In genomic region chr14:85527458-85527857, GRCh38 we compare ENCODE assay signal across 21 cellular contexts. TPM values are rescaled to one million over a fixed set of nuclear protein-coding genes. Genes with fewer than 3 reads are reported as not detected.
DNase-seq lines count a peak whose midpoint lies in the region; ATAC-seq, FAIRE-seq and TF ChIP-seq lines count a peak whose summit lies in the region.
"Had no signal": no experiment of that assay in that cellular context is flagged by ENCODE, and none has a peak within 500 bp of the region (broad histone marks: within the 10 kb centered on the region; RNA-seq: fewer than 3 reads in every experiment).

No MANE protein-coding gene starts in this region.

- H3K9ac ChIP-seq in HepG2 (ENCODE audit: insufficient read depth, low read depth, low read length) = no peak overlapping the region
- H3K9ac ChIP-seq: parathyroid adenoma had no signal

- H3K27me3 Mint-ChIP-seq in stimulated activated naive CD8-positive, alpha-beta T cell treated with anti-CD3 and anti-CD28 coated beads, Interleukin-15, amount 100 ng/mL, for 72 hours = peaks cover 62% of the 10 kb centered on the region
- peaks cover 38% of the 10 kb centered on the region for H3K27me3 Mint-ChIP-seq in activated CD4-positive, alpha-beta memory T cell treated with anti-CD3 and anti-CD28 coated beads, Interleukin-2, amount 10 ng/mL, durations not matched to agents 7 days and 5 days

- peaks cover 23% of the 10 kb centered on the region for H3K4me1 Mint-ChIP-seq in stimulated activated naive CD8-positive, alpha-beta T cell treated with anti-CD3 and anti-CD28 coated beads, Interleukin-15, amount 100 ng/mL, for 72 hours
- peaks cover 5% of the 10 kb centered on the region for H3K4me1 Mint-ChIP-seq in activated CD4-positive, alpha-beta memory T cell treated with anti-CD3 and anti-CD28 coated beads, Interleukin-2, amount 10 ng/mL, durations not matched to agents 7 days and 5 days

- in situ Hi-C loops in HepG2 (cut with HindIII; ENCODE audit: extremely low pct_ligation_motif_present, low pct_unique_long_range_greater_than_20kb) = loop anchor here (10.0 kb wide), 1 partner anchor 113 kb away; no protein-coding TSS in a partner anchor

- no peak overlapping the region for H2AFZ ChIP-seq in HepG2 (ENCODE audit: low read length)
- H2AFZ ChIP-seq: parathyroid adenoma, PC-9 had no signal

- no peak overlapping the region for H3K27ac Mint-ChIP-seq in stimulated activated naive CD8-positive, alpha-beta T cell treated with anti-CD3 and anti-CD28 coated beads, Interleukin-15, amount 100 ng/mL, for 72 hours
- H3K27ac Mint-ChIP-seq in activated CD4-positive, alpha-beta memory T cell treated with anti-CD3 and anti-CD28 coated beads, Interleukin-2, amount 10 ng/mL, durations not matched to agents 7 days and 5 days = no peak overlapping the region
- H3K27ac Mint-ChIP-seq: activated CD4-positive, alpha-beta memory T cell treated with anti-CD3 and anti-CD28 coated beads for 36 hours; CD4-positive, alpha-beta T cell had no signal

- H4K20me1 ChIP-seq in HepG2 (ENCODE audit: insufficient read depth, low read length) = no peaks in the 10 kb centered on the region

- no peak for TF ChIP-seq POLR2A in HepG2 (IDR thresholded peaks at IDR 0.05; ENCODE audit: insufficient read depth in 1 of 2, low read depth in 2 of 2, low read length in 2 of 2)
- TF ChIP-seq POLR2A in right lobe of liver (IDR thresholded peaks at IDR 0.05) = no peak
- no peak for TF ChIP-seq POLR2A in vagina (IDR thresholded peaks at IDR 0.05)

- TF ChIP-seq EP300 in HepG2 (IDR thresholded peaks at IDR 0.05; ENCODE audit: low read depth in 2 of 2, low read length in 2 of 2) (no peak), HepG2 (CRISPR knock-in tag; IDR thresholded peaks at IDR 0.05; ENCODE audit: borderline replicate concordance) (no peak)

- H3K36me3 Mint-ChIP-seq in activated CD4-positive, alpha-beta memory T cell treated with anti-CD3 and anti-CD28 coated beads, Interleukin-2, amount 10 ng/mL, durations not matched to agents 7 days and 5 days (ENCODE audit: low read depth) = peaks cover 9% of the 10 kb centered on the region

- H3K4me3 Mint-ChIP-seq in stimulated activated naive CD8-positive, alpha-beta T cell treated with anti-CD3 and anti-CD28 coated beads, Interleukin-15, amount 100 ng/mL, for 72 hours = no peak overlapping the region
- H3K4me3 Mint-ChIP-seq in activated CD4-positive, alpha-beta memory T cell treated with anti-CD3 and anti-CD28 coated beads, Interleukin-2, amount 10 ng/mL, durations not matched to agents 7 days and 5 days = no peak overlapping the region
- H3K4me3 Mint-ChIP-seq: activated CD4-positive, alpha-beta memory T cell treated with anti-CD3 and anti-CD28 coated beads for 36 hours; CD4-positive, alpha-beta T cell had no signal

- H3K79me2 ChIP-seq in HepG2 (ENCODE audit: insufficient read depth, low read length) = no peaks in the 10 kb centered on the region
- H3K79me2 ChIP-seq: parathyroid adenoma had no signal

- H3K4me2 ChIP-seq in HepG2 (ENCODE audit: low read depth, low read length) = no peak overlapping the region
- H3K4me2 ChIP-seq: PC-9 had no signal

- DNase-seq in HepG2 (ENCODE audit: low spot score) (no peak), right lobe of liver (no peak), dermis microvascular lymphatic vessel endothelial cell (ENCODE audit: low read depth in 2 of 2) (peak; percentile 60 to 79), vagina (ENCODE audit: extremely low spot score in 2 of 2) (no peak)
- DNase-seq in stimulated activated naive CD8-positive, alpha-beta T cell treated with anti-CD3 and anti-CD28 coated beads, Interleukin-15, amount 100 ng/mL, for 72 hours = no peak
- DNase-seq in activated CD4-positive, alpha-beta memory T cell treated with anti-CD3 and anti-CD28 coated beads, Interleukin-2, amount 10 ng/mL, durations not matched to agents 7 days and 5 days = no peak
- DNase-seq: activated CD4-positive, alpha-beta memory T cell treated with anti-CD3 and anti-CD28 coated beads for 36 hours; CD4-positive, alpha-beta T cell; cerebellar nuclear complex; erythroblast; hippocampal formation; mucosa of descending colon; NCI-H526 treated with DMSO at 0.1 percent for 48 hours; PC-9; stimulated activated naive CD4-positive, alpha-beta T cell had no signal

- POLR2A ChIA-PET in HepG2 (lab: Yijun Ruan, JAX) = no interaction called here
- POLR2A ChIA-PET in activated CD4-positive, alpha-beta memory T cell treated with anti-CD3 and anti-CD28 coated beads, Interleukin-2, amount 10 ng/mL, durations not matched to agents 7 days and 5 days (lab: Charles Lee) = no interaction called here

- no peak for FAIRE-seq in HepG2 (lab: Jason Lieb, UNC)
- FAIRE-seq: A204.1, K562, urothelium cell line had no signal

- CTCF ChIA-PET in HepG2 (lab: Yijun Ruan, JAX; ENCODE audit: low intra/inter-chr PET ratio, low total read pairs) = no interaction called here
- CTCF ChIA-PET in activated CD4-positive, alpha-beta memory T cell treated with anti-CD3 and anti-CD28 coated beads, Interleukin-2, amount 10 ng/mL, durations not matched to agents 7 days and 5 days (lab: Charles Lee) = no interaction called here

- H3K27ac ChIP-seq in HepG2 (ENCODE audit: extremely low read length, insufficient read depth, low read length) (no peak overlapping the region), right lobe of liver (no peak overlapping the region), mesodermal cell (ENCODE audit: low read depth, low read length, severe bottlenecking) (peak overlapping the region; percentile 90), vagina (peak overlapping the region; percentile 81)
- H3K27ac ChIP-seq: parathyroid adenoma, PC-9 had no signal

- H3K36me3 ChIP-seq in HepG2 (replicated peaks in 1 of 2; ENCODE audit: control insufficient read depth in 1 of 2, insufficient read depth in 2 of 2, low read length in 2 of 2) = no peaks in the 10 kb centered on the region
- no peaks in the 10 kb centered on the region for H3K36me3 ChIP-seq in right lobe of liver
- H3K36me3 ChIP-seq in mesodermal cell (ENCODE audit: control insufficient read depth, insufficient read depth, low read length) = no peaks in the 10 kb centered on the region
- H3K36me3 ChIP-seq in vagina = no peaks in the 10 kb centered on the region

- no peak for ATAC-seq in HepG2
- no peak for ATAC-seq in right lobe of liver
- ATAC-seq in stimulated activated naive CD8-positive, alpha-beta T cell treated with anti-CD3 and anti-CD28 coated beads, Interleukin-15, amount 100 ng/mL, for 72 hours = no peak
- no peak for ATAC-seq in GM18867 (IDR thresholded peaks at IDR 0.05; ENCODE audit: unreplicated experiment)
- ATAC-seq: K562, mucosa of descending colon had no signal

- BruUV-seq in HepG2 (replicated peaks; lab: Mats Ljungman, UMichigan) = no TSS peak

- intact Hi-C loops in HepG2 (cut with micrococcal nuclease; ENCODE audit: unreplicated experiment) = loop anchor here (10.0 kb wide), 1 partner anchor 333 kb away; no protein-coding TSS in a partner anchor
- intact Hi-C loops in right lobe of liver (cut with DNase I) = no loop called here
- intact Hi-C loops in vagina (cut with DNase I) = no loop called here

- peaks cover 0 to 8% of the 10 kb centered on the region in 2 donors for H3K9me3 Mint-ChIP-seq in stimulated activated naive CD8-positive, alpha-beta T cell treated with anti-CD3 and anti-CD28 coated beads, Interleukin-15, amount 100 ng/mL, for 72 hours
- H3K9me3 Mint-ChIP-seq in activated CD4-positive, alpha-beta memory T cell treated with anti-CD3 and anti-CD28 coated beads, Interleukin-2, amount 10 ng/mL, durations not matched to agents 7 days and 5 days = peaks cover 5% of the 10 kb centered on the region
- H3K9me3 Mint-ChIP-seq: activated CD4-positive, alpha-beta memory T cell treated with anti-CD3 and anti-CD28 coated beads for 36 hours; CD4-positive, alpha-beta T cell had no signal

- TF ChIP-seq RAD21 in HepG2 (CRISPR knock-in tag; IDR thresholded peaks at IDR 0.05) = no peak

- H3K4me3 ChIP-seq in HepG2 (replicated peaks in 1 of 3; ENCODE audit: insufficient read depth in 1 of 3, low read depth in 2 of 3, low read length in 3 of 3) = no peak overlapping the region
- no peak overlapping the region for H3K4me3 ChIP-seq in right lobe of liver
- peak overlapping the region; percentile 70 for H3K4me3 ChIP-seq in mesodermal cell (ENCODE audit: extremely low read depth, insufficient read depth, low read length, poor library complexity, severe bottlenecking)
- H3K4me3 ChIP-seq in vagina = no peak overlapping the region
- H3K4me3 ChIP-seq: K562, mucosa of descending colon, PC-9 had no signal

- 3% methylated on average over 1 of the region's 1 CpG for WGBS in HepG2 (ENCODE audit: low lambda C conversion rate)
- 31% methylated on average over 1 of the region's 1 CpG for WGBS in right lobe of liver (ENCODE audit: insufficient coverage, low coverage, low lambda C conversion rate, missing lambda C conversion rate)
- WGBS in mesodermal cell (ENCODE audit: insufficient coverage in 2 of 2), 2 experiments = no CpG with 5 or more reads among the region's 1 CpG

- H3K4me1 ChIP-seq in HepG2 (ENCODE audit: insufficient read depth, low read length) = no peaks in the 10 kb centered on the region
- peaks cover 0 to 13% (median 0%) of the 10 kb centered on the region in 4 donors for H3K4me1 ChIP-seq in right lobe of liver
- H3K4me1 ChIP-seq in mesodermal cell (ENCODE audit: control insufficient read depth, insufficient read depth, low read length, poor library complexity, severe bottlenecking) = peaks cover 3% of the 10 kb centered on the region
- peaks cover 17% of the 10 kb centered on the region for H3K4me1 ChIP-seq in vagina
- H3K4me1 ChIP-seq: parathyroid adenoma had no signal

- TF ChIP-seq CTCF in HepG2 (CRISPR knock-in tag; IDR thresholded peaks at IDR 0.05) = no peak
- TF ChIP-seq CTCF in right lobe of liver (IDR thresholded peaks at IDR 0.05) = no peak
- TF ChIP-seq CTCF in vagina (IDR thresholded peaks at IDR 0.05) = no peak

- H3K27me3 ChIP-seq in HepG2 (ENCODE audit: control insufficient read depth in 1 of 2, insufficient read depth in 2 of 2, low read length in 2 of 2) (peaks cover 4 to 38% of the 10 kb centered on the region in 2 experiments), right lobe of liver (peaks cover 0 to 8% of the 10 kb centered on the region in 2 donors), vagina (no peaks in the 10 kb centered on the region)

- peaks cover 14% of the 10 kb centered on the region; the same call in 1 of the 2 replicates for H3K9me3 ChIP-seq in HepG2 (ENCODE audit: low read length)
- no peaks in the 10 kb centered on the region for H3K9me3 ChIP-seq in right lobe of liver
- no peaks in the 10 kb centered on the region for H3K9me3 ChIP-seq in mesodermal cell (ENCODE audit: control insufficient read depth, low read length)
- H3K9me3 ChIP-seq in vagina = no peaks in the 10 kb centered on the region
- H3K9me3 ChIP-seq: mucosa of descending colon had no signal

RNA-seq across cellular contexts. Expression of gene FLRT2, which starts 2.5 kb away (rescaled TPM):
- not detected in 2 replicates for total RNA-seq in HepG2 (2016; rRNA removed; fragmentation: Illumina TruSeq; extraction: Trizol)
- total RNA-seq in HepG2 (2016; cell fraction: cytosol; rRNA removed; fragmentation: Illumina TruSeq; extraction: Trizol; ENCODE audit: low read depth) = not detected in 2 replicates
- not detected in 2 replicates for total RNA-seq in HepG2 (2016; cell fraction: insoluble cytoplasmic fraction; rRNA removed; fragmentation: Illumina TruSeq; extraction: Trizol)
- total RNA-seq in HepG2 (2016; cell fraction: membrane; rRNA removed; fragmentation: Illumina TruSeq; extraction: Trizol) = not detected in 2 replicates
- total RNA-seq in HepG2 (2016; cell fraction: nucleus; rRNA removed; fragmentation: Illumina TruSeq; extraction: Trizol) = 0.06 TPM in 1 of 2 replicates, not detected in the other
- polyA plus RNA-seq in HepG2 (2011; rRNA removed) = 0.16 TPM in 1 of 2 replicates, not detected in the other
- polyA plus RNA-seq in HepG2 (2011; cell fraction: cytosol; rRNA removed) = not detected in 2 replicates
- not detected in 2 replicates for polyA plus RNA-seq in HepG2 (2011; cell fraction: nucleus; rRNA removed)
- not detected in 2 replicates for polyA plus RNA-seq in HepG2 (2012)
- polyA plus RNA-seq in HepG2 (2016; cell fraction: cytosol; fragmentation: Illumina TruSeq; extraction: Trizol; ENCODE audit: low read depth) = not detected in 2 replicates
- polyA plus RNA-seq in HepG2 (2016; cell fraction: insoluble cytoplasmic fraction; fragmentation: Illumina TruSeq; extraction: Trizol; ENCODE audit: low read depth) = not detected in 2 replicates
- polyA plus RNA-seq in HepG2 (2016; cell fraction: membrane; fragmentation: Illumina TruSeq; extraction: Trizol; ENCODE audit: low read depth) = not detected in 2 replicates
- polyA plus RNA-seq in HepG2 (2016; cell fraction: nucleus; fragmentation: Illumina TruSeq; extraction: Trizol; ENCODE audit: insufficient read depth, low read depth) = not detected in 2 replicates
- polyA minus RNA-seq in HepG2 (2011; rRNA and poly(A)+ RNA removed; ENCODE audit: low replicate concordance) = 7.6 TPM in 1 of 2 replicates, not detected in the other
- polyA minus RNA-seq in HepG2 (2011; cell fraction: cytosol; rRNA and poly(A)+ RNA removed) = not detected in 2 replicates
- polyA minus RNA-seq in HepG2 (2011; cell fraction: nucleus; rRNA and poly(A)+ RNA removed) = 0.26 TPM in 1 of 2 replicates, not detected in the other
- total RNA-seq in right lobe of liver = 1 to 10 TPM in 5 of 6 experiments, under 1 TPM in 1; 0.12 to 4.1 (median 2.0) TPM
- total RNA-seq in dermis microvascular lymphatic vessel endothelial cell = 107 and 305 TPM in 2 replicates
- polyA plus RNA-seq in mesodermal cell (2013, experiment 1 of 2) = 82.3 TPM
- polyA plus RNA-seq in mesodermal cell (2013, experiment 2 of 2) = 80.4 TPM
- total RNA-seq in vagina = 22.8 TPM
- total RNA-seq in activated CD4-positive, alpha-beta memory T cell treated with anti-CD3 and anti-CD28 coated beads, Interleukin-2, amount 10 ng/mL, durations not matched to agents 7 days and 5 days = not detected
- total RNA-seq: activated CD4-positive, alpha-beta memory T cell treated with anti-CD3 and anti-CD28 coated beads for 36 hours; CD4-positive, alpha-beta T cell had no signal
- polyA plus RNA-seq: K562 had no signal

Comparison
In these comparisons a context has a peak if more than half of its experiments do, and no peak if none do; other contexts are left out.
1. DNase-seq: peak in dermis microvascular lymphatic vessel endothelial cell (2 of 2); none in HepG2 (single experiment), right lobe of liver (0 of 3), vagina (0 of 2), stimulated activated naive CD8-positive, alpha-beta T cell treated with anti-CD3 and anti-CD28 coated beads, Interleukin-15, amount 100 ng/mL, for 72 hours (0 of 2) and activated CD4-positive, alpha-beta memory T cell treated with anti-CD3 and anti-CD28 coated beads, Interleukin-2, amount 10 ng/mL, durations not matched to agents 7 days and 5 days (single experiment).
2. H3K27ac ChIP-seq: peak in mesodermal cell (single experiment) and vagina (single experiment); none in HepG2 (single experiment) and right lobe of liver (0 of 3).